Comparison of ENCODE assay signal across 1 cellular context in genomic region chr9:131078427-131079366, GRCh38.
A peak's percentile ranks its signal among the peaks of the same experiment; 100 is the strongest.
TF ChIP-seq lines count a peak whose summit lies in the region.

No MANE protein-coding gene starts in this region.

TF ChIP-seq in HepG2, 621 proteins besides CTCF, POLR2A, EP300 and RAD21 (continued from another document and continues in another):
- TF ChIP-seq, protein P1, sequence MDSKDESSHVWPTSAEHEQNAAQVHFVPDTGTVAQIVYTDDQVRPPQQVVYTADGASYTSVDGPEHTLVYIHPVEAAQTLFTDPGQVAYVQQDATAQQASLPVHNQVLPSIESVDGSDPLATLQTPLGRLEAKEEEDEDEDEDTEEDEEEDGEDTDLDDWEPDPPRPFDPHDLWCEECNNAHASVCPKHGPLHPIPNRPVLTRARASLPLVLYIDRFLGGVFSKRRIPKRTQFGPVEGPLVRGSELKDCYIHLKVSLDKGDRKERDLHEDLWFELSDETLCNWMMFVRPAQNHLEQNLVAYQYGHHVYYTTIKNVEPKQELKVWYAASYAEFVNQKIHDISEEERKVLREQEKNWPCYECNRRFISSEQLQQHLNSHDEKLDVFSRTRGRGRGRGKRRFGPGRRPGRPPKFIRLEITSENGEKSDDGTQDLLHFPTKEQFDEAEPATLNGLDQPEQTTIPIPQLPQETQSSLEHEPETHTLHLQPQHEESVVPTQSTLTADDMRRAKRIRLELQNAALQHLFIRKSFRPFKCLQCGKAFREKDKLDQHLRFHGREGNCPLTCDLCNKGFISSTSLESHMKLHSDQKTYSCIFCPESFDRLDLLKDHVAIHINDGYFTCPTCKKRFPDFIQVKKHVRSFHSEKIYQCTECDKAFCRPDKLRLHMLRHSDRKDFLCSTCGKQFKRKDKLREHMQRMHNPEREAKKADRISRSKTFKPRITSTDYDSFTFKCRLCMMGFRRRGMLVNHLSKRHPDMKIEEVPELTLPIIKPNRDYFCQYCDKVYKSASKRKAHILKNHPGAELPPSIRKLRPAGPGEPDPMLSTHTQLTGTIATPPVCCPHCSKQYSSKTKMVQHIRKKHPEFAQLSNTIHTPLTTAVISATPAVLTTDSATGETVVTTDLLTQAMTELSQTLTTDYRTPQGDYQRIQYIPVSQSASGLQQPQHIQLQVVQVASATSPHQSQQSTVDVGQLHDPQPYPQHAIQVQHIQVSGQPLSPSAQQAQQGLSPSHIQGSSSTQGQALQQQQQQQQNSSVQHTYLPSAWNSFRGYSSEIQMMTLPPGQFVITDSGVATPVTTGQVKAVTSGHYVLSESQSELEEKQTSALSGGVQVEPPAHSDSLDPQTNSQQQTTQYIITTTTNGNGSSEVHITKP (CRISPR knock-in tag; IDR thresholded peaks at IDR 0.05; ENCODE audit: low read depth), result no peak
- no peak for TF ChIP-seq ZNF674 (CRISPR knock-in tag; IDR thresholded peaks at IDR 0.05; ENCODE audit: low read depth)
- no peak for TF ChIP-seq GTF2F1 (IDR thresholded peaks at IDR 0.05; ENCODE audit: low read length)
- TF ChIP-seq NFIC (IDR thresholded peaks at IDR 0.05; ENCODE audit: low read length), result no peak
- TF ChIP-seq KLF11 (CRISPR knock-in tag; IDR thresholded peaks at IDR 0.05), result no peak
- no peak for TF ChIP-seq GLMP (CRISPR knock-in tag; IDR thresholded peaks at IDR 0.05; ENCODE audit: borderline replicate concordance)
- TF ChIP-seq TP53 (CRISPR knock-in tag; conservative IDR thresholded peaks at IDR 0.05), result no peak
- TF ChIP-seq, protein P2, sequence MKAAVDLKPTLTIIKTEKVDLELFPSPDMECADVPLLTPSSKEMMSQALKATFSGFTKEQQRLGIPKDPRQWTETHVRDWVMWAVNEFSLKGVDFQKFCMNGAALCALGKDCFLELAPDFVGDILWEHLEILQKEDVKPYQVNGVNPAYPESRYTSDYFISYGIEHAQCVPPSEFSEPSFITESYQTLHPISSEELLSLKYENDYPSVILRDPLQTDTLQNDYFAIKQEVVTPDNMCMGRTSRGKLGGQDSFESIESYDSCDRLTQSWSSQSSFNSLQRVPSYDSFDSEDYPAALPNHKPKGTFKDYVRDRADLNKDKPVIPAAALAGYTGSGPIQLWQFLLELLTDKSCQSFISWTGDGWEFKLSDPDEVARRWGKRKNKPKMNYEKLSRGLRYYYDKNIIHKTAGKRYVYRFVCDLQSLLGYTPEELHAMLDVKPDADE (CRISPR knock-in tag; IDR thresholded peaks at IDR 0.05), result 0 out of 2 replicates have a peak, but pooled peaks have one; percentile 18
- TF ChIP-seq, protein P3, sequence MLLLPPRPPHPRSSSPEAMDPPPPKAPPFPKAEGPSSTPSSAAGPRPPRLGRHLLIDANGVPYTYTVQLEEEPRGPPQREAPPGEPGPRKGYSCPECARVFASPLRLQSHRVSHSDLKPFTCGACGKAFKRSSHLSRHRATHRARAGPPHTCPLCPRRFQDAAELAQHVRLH (CRISPR knock-in tag; IDR thresholded peaks at IDR 0.05; ENCODE audit: borderline replicate concordance, low read depth), result no peak
- TF ChIP-seq ELF4 (CRISPR knock-in tag; IDR thresholded peaks at IDR 0.05; ENCODE audit: borderline replicate concordance), result no peak
- TF ChIP-seq ZIK1 (CRISPR knock-in tag; IDR thresholded peaks at IDR 0.05; ENCODE audit: borderline replicate concordance, low read depth), result no peak
- TF ChIP-seq ARNT2 (CRISPR knock-in tag; IDR thresholded peaks at IDR 0.05; ENCODE audit: low read depth), result no peak
- no peak for TF ChIP-seq CCAR2 (optimal IDR thresholded peaks at IDR 0.05; ENCODE audit: low read depth, low read length)
- no peak for TF ChIP-seq ATAD3A (CRISPR knock-in tag; IDR thresholded peaks at IDR 0.05)
- no peak for TF ChIP-seq ZNF17 (CRISPR knock-in tag; IDR thresholded peaks at IDR 0.05)
- TF ChIP-seq U2AF1 (optimal IDR thresholded peaks at IDR 0.05; ENCODE audit: low read depth, low read length), result no peak
- TF ChIP-seq ZNF138 (CRISPR knock-in tag; IDR thresholded peaks at IDR 0.05; ENCODE audit: low read depth), result no peak
- TF ChIP-seq TCF7L2 (IDR thresholded peaks at IDR 0.05; ENCODE audit: low read depth, low read length), result no peak
- no peak for TF ChIP-seq ZNF678 (CRISPR knock-in tag; IDR thresholded peaks at IDR 0.05)
- no peak for TF ChIP-seq PRDM15 (CRISPR knock-in tag; IDR thresholded peaks at IDR 0.05)
- TF ChIP-seq IRF2 (CRISPR knock-in tag; IDR thresholded peaks at IDR 0.05), result no peak
- TF ChIP-seq ZNF282 (IDR thresholded peaks at IDR 0.05; ENCODE audit: partially characterized antibody), result no peak
- TF ChIP-seq MLX (CRISPR knock-in tag; IDR thresholded peaks at IDR 0.05), result no peak
- peak; percentile 57; the same call in 1 of the 2 replicates for TF ChIP-seq PITX1 (CRISPR knock-in tag; IDR thresholded peaks at IDR 0.05)
- TF ChIP-seq RXRA (CRISPR knock-in tag; IDR thresholded peaks at IDR 0.05), result peak; percentile 60; the same call in 1 of the 2 replicates
- no peak for TF ChIP-seq ZUFSP (CRISPR knock-in tag; IDR thresholded peaks at IDR 0.05; ENCODE audit: borderline replicate concordance)
- TF ChIP-seq ZNF780A (CRISPR knock-in tag; IDR thresholded peaks at IDR 0.05), result 0 out of 2 replicates have a peak, but pooled peaks have one; percentile 20
- TF ChIP-seq MXD3 (CRISPR knock-in tag; IDR thresholded peaks at IDR 0.05), result no peak
- peak; percentile 38; the same call in 1 of the 2 replicates for TF ChIP-seq ZMYM3 (CRISPR knock-in tag; IDR thresholded peaks at IDR 0.05)
- no peak for TF ChIP-seq ZNF382 (CRISPR knock-in tag; IDR thresholded peaks at IDR 0.05; ENCODE audit: borderline replicate concordance)
- no peak for TF ChIP-seq ZNF354B (CRISPR knock-in tag; IDR thresholded peaks at IDR 0.05)
- no peak for TF ChIP-seq SMYD3 (CRISPR knock-in tag; IDR thresholded peaks at IDR 0.05)
- TF ChIP-seq, protein P4, sequence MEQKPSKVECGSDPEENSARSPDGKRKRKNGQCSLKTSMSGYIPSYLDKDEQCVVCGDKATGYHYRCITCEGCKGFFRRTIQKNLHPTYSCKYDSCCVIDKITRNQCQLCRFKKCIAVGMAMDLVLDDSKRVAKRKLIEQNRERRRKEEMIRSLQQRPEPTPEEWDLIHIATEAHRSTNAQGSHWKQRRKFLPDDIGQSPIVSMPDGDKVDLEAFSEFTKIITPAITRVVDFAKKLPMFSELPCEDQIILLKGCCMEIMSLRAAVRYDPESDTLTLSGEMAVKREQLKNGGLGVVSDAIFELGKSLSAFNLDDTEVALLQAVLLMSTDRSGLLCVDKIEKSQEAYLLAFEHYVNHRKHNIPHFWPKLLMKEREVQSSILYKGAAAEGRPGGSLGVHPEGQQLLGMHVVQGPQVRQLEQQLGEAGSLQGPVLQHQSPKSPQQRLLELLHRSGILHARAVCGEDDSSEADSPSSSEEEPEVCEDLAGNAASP (CRISPR knock-in tag; IDR thresholded peaks at IDR 0.05; ENCODE audit: borderline replicate concordance), result peak; percentile 91; the same call in 1 of the 2 replicates
- no peak for TF ChIP-seq ERF (CRISPR knock-in tag; IDR thresholded peaks at IDR 0.05)
- TF ChIP-seq SP140L (CRISPR knock-in tag; IDR thresholded peaks at IDR 0.05; ENCODE audit: borderline replicate concordance), result no peak
- TF ChIP-seq CBX1 (IDR thresholded peaks at IDR 0.05; ENCODE audit: low read depth), result no peak
- TF ChIP-seq, protein P5, sequence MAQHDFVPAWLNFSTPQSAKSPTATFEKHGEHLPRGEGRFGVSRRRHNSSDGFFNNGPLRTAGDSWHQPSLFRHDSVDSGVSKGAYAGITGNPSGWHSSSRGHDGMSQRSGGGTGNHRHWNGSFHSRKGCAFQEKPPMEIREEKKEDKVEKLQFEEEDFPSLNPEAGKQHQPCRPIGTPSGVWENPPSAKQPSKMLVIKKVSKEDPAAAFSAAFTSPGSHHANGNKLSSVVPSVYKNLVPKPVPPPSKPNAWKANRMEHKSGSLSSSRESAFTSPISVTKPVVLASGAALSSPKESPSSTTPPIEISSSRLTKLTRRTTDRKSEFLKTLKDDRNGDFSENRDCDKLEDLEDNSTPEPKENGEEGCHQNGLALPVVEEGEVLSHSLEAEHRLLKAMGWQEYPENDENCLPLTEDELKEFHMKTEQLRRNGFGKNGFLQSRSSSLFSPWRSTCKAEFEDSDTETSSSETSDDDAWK (CRISPR knock-in tag; IDR thresholded peaks at IDR 0.05), result no peak
- TF ChIP-seq BHLHE40 (IDR thresholded peaks at IDR 0.05; ENCODE audit: low read length), result no peak
- peak; percentile 38; the same call in 1 of the 2 replicates for TF ChIP-seq ZNF770 (CRISPR knock-in tag; IDR thresholded peaks at IDR 0.05)
- TF ChIP-seq PHF20 (CRISPR knock-in tag; IDR thresholded peaks at IDR 0.05), result no peak; the same call in 1 of the 2 replicates
- TF ChIP-seq SOX5 (CRISPR knock-in tag; IDR thresholded peaks at IDR 0.05; ENCODE audit: borderline replicate concordance), result no peak
- TF ChIP-seq ZNF883 (CRISPR knock-in tag; IDR thresholded peaks at IDR 0.05; ENCODE audit: not compliant biosample characterization), result no peak
- TF ChIP-seq KDM4B (CRISPR knock-in tag; IDR thresholded peaks at IDR 0.05), result no peak
- TF ChIP-seq, protein P6, sequence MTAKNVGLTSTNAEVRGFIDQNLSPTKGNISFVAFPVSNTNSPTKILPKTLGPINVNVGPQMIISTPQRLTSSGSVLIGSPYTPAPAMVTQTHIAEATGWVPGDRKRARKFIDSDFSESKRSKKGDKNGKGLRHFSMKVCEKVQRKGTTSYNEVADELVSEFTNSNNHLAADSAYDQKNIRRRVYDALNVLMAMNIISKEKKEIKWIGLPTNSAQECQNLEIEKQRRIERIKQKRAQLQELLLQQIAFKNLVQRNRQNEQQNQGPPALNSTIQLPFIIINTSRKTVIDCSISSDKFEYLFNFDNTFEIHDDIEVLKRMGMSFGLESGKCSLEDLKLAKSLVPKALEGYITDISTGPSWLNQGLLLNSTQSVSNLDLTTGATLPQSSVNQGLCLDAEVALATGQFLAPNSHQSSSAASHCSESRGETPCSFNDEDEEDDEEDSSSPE (CRISPR knock-in tag; IDR thresholded peaks at IDR 0.05), result peak; percentile 56; the same call in 1 of the 2 replicates
- no peak for TF ChIP-seq SP2 (CRISPR knock-in tag; IDR thresholded peaks at IDR 0.05)
- TF ChIP-seq ZNF816 (CRISPR knock-in tag; IDR thresholded peaks at IDR 0.05; ENCODE audit: borderline replicate concordance), result no peak
- no peak for TF ChIP-seq TEAD2 (CRISPR knock-in tag; IDR thresholded peaks at IDR 0.05)
